Comparison of ENCODE assay signal across 11 cellular contexts in the genomic region with DNA sequence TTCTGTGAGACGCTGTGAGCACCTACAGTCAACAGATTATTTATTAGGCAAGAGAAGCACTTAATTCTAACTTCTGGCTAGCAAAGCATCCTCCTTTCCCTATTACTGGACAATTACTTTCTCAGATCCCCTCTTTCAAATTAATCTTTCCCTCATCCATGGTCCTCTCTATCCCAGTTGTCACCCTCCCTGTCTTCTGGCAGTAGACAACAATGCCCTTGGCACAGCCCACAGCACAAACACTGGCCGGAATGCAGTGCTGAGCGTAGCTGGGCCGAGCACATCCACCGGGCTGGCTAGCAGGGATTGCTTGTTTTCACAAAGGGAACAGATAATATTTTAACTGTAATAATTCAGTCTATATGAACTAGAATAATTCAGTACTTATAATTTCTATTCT.
A peak's percentile ranks its signal among the peaks of the same experiment; 100 is the strongest.
DNase-seq lines count a peak whose midpoint lies in the region; ATAC-seq and TF ChIP-seq lines count a peak whose summit lies in the region.
"Had no signal": no experiment of that assay in that cellular context is flagged by ENCODE, and none has a peak within 500 bp of the region (broad histone marks: within the 10 kb centered on the region; RNA-seq: fewer than 3 reads in every experiment).

No MANE protein-coding gene starts in this region.

- TF ChIP-seq CTCF in heart right ventricle (IDR thresholded peaks at IDR 0.05), result peak in 1 of 9 donors; percentile 7

- no peak overlapping the region for H3K27ac ChIP-seq in heart right ventricle

- peak; percentile 26 for DNase-seq in AG08395 (ENCODE audit: low spot score)
- DNase-seq in heart right ventricle, result peak in 1 of 2 donors; percentile 18
- peak in 38 of 56 donors; percentile 4 to 70 (median 37) for DNase-seq in nucleus accumbens (lab: John Stamatoyannopoulos, UW)
- DNase-seq in activated T-cell treated with anti-CD3 and anti-CD28 coated beads, Interleukin-2, amount 50 U/mL, for 1 hour, result no peak
- no peak for DNase-seq in NCI-H748 (lab: John Stamatoyannopoulos, UW; ENCODE audit: unreplicated experiment)
- DNase-seq in GM19240 (ENCODE audit: insufficient read length, low spot score), result no peak
- no peak for DNase-seq in T-helper 1 cell
- DNase-seq: ACHN; activated CD4-positive, CD25-positive, alpha-beta regulatory T cell treated with anti-CD3 and anti-CD28 coated beads, Interleukin-2, amount 50 U/mL, for 72 hours had no signal

- peaks cover 0 to 19% (median 10%) of the 10 kb centered on the region in 9 donors for H3K4me1 ChIP-seq in heart right ventricle

- ATAC-seq in SK-N-SH treated with all-trans-retinoic acid at 6 μM for 48 hours, result peak; percentile 77
- ATAC-seq in heart right ventricle, result peak in 6 of 8 donors; percentile 63 to 88 (median 74)

- H3K36me3 ChIP-seq in heart right ventricle, result no peaks in the 10 kb centered on the region
- H3K36me3 ChIP-seq: tibial nerve had no signal

- intact Hi-C loops in heart right ventricle (cut with DNase I), result no loop called here

- H3K4me3 ChIP-seq in heart right ventricle, result no peak overlapping the region
- H3K4me3 ChIP-seq: tibial nerve had no signal

- WGBS in heart right ventricle, 2 donors, result 45 to 47% methylated on average over 5 of the region's 5 CpGs

- H3K9me3 ChIP-seq in heart right ventricle, result no peaks in the 10 kb centered on the region
- H3K9me3 ChIP-seq: tibial nerve had no signal

- H3K27me3 ChIP-seq in heart right ventricle, result peaks cover 0 to 37% (median 10%) of the 10 kb centered on the region in 7 donors
- H3K27me3 ChIP-seq: tibial nerve had no signal

TF ChIP-seq in SK-N-SH treated with all-trans-retinoic acid at 6 μM for 48 hours, 23 proteins besides CTCF, POLR2A, EP300 and RAD21:
- TF ChIP-seq, protein P1, sequence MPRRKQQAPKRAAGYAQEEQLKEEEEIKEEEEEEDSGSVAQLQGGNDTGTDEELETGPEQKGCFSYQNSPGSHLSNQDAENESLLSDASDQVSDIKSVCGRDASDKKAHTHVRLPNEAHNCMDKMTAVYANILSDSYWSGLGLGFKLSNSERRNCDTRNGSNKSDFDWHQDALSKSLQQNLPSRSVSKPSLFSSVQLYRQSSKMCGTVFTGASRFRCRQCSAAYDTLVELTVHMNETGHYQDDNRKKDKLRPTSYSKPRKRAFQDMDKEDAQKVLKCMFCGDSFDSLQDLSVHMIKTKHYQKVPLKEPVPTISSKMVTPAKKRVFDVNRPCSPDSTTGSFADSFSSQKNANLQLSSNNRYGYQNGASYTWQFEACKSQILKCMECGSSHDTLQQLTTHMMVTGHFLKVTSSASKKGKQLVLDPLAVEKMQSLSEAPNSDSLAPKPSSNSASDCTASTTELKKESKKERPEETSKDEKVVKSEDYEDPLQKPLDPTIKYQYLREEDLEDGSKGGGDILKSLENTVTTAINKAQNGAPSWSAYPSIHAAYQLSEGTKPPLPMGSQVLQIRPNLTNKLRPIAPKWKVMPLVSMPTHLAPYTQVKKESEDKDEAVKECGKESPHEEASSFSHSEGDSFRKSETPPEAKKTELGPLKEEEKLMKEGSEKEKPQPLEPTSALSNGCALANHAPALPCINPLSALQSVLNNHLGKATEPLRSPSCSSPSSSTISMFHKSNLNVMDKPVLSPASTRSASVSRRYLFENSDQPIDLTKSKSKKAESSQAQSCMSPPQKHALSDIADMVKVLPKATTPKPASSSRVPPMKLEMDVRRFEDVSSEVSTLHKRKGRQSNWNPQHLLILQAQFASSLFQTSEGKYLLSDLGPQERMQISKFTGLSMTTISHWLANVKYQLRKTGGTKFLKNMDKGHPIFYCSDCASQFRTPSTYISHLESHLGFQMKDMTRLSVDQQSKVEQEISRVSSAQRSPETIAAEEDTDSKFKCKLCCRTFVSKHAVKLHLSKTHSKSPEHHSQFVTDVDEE (CRISPR knock-in tag; IDR thresholded peaks at IDR 0.05), result 0 out of 2 replicates have a peak, but pooled peaks have one; percentile 25
- TF ChIP-seq TCF4 (CRISPR knock-in tag; IDR thresholded peaks at IDR 0.05; ENCODE audit: borderline replicate concordance), result no peak

Comparison
In these comparisons a context has a peak if more than half of its experiments do, and no peak if none do; other contexts are left out.
1. DNase-seq: peak in AG08395 (single experiment) and nucleus accumbens (38 of 56); none in activated T-cell treated with anti-CD3 and anti-CD28 coated beads, Interleukin-2, amount 50 U/mL, for 1 hour (single experiment), NCI-H748 (single experiment), GM19240 (single experiment) and T-helper 1 cell (0 of 5).